In the genomic region with DNA sequence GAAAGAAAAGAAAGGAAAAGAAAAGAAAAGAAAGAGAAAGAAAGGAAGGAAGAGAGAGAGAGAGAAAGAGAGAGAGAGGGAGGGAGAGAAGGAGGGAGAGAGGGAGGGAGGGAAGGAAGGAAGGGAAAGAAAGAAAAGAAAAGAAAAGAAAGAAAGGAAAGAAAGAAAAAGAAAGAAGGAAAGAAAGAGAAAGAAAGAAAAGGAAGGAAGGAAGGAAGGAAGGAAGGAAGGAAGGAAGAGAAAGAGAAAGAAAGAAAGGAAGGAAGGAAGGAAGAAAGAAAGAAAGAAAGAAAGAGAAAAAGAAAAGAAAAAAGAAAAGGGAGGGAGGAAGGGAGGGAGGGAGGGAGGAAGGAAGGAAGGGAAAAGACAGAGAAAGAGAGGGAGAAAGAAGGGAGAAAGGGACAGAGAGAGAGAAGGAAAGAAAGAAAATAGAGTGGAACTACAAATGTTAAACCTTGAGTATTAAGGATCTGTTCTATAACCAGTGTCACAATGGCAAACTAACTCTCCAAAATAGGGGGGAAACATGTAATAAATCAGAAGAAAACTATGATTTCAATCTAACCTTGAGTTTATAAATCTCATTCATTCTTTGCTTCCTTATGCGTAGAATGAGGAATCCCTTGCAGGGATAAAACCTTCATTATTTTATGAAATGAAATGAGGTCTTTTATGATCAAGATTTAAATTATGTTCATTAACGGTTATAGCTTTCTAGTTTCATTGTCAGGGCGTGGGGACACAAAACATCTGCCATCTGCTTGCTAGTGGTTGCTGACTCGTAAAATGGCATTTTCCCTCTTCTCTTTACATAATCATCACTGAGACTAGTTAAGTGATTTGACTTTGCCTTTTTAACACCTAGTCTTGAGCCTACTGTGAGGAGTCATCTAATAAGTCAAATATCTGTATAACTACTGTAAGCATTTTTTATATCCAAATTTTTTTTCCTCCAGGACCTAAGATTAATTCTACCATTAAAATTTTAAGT, we compare ENCODE assay signal across 12 cellular contexts. TPM values are rescaled to one million over a fixed set of nuclear protein-coding genes. Genes with fewer than 3 reads are reported as not detected.
DNase-seq lines count a peak whose midpoint lies in the region; ATAC-seq and TF ChIP-seq lines count a peak whose summit lies in the region.
"Had no signal": no experiment of that assay in that cellular context is flagged by ENCODE, and none has a peak within 500 bp of the region (broad histone marks: within the 10 kb centered on the region; RNA-seq: fewer than 3 reads in every experiment).

No MANE protein-coding gene starts in this region.

- no peak for TF ChIP-seq EP300 in upper lobe of left lung (IDR thresholded peaks at IDR 0.05)

- H3K27ac ChIP-seq in epithelial cell of prostate, result peak overlapping the region; percentile 86
- no peak overlapping the region for H3K27ac ChIP-seq in upper lobe of left lung

- no peaks in the 10 kb centered on the region for H3K9me3 ChIP-seq in upper lobe of left lung

- no peak for TF ChIP-seq POLR2A in upper lobe of left lung (IDR thresholded peaks at IDR 0.05)

- TF ChIP-seq CTCF in upper lobe of left lung (IDR thresholded peaks at IDR 0.05), result no peak

- DNase-seq in stimulated activated CD4-positive, alpha-beta T cell treated with anti-CD3 and anti-CD28 coated beads, Interleukin-1b, Interleukin-23, amount 100 ng/mL, for 48 hours, result peak; percentile 8
- no peak for DNase-seq in stimulated activated CD4-positive, alpha-beta T cell treated with anti-CD3 and anti-CD28 coated beads, Interleukin-4, amount 100 ng/mL, for 4 hours
- DNase-seq in NCI-H524 (lab: John Stamatoyannopoulos, UW), result peak; percentile 28 to 81
- no peak for DNase-seq in epithelial cell of prostate (ENCODE audit: low read depth, low spot score)
- DNase-seq in 8988T, result no peak
- no peak for DNase-seq in upper lobe of left lung
- DNase-seq: activated CD4-positive, alpha-beta T cell treated with anti-CD3 and anti-CD28 coated beads for 1 hour; amygdala; CD8-positive, alpha-beta memory T cell; stimulated activated CD4-positive, alpha-beta T cell treated with anti-CD3 and anti-CD28 coated beads, Interleukin-4, amount 100 ng/mL, for 1 hour had no signal

- H3K27me3 ChIP-seq in upper lobe of left lung, result no peaks in the 10 kb centered on the region

- H3K36me3 ChIP-seq in upper lobe of left lung, result no peaks in the 10 kb centered on the region

- WGBS in upper lobe of left lung, 2 donors, result 64 to 66% methylated on average over 4 of the region's 4 CpGs

- no peak overlapping the region for H3K4me3 ChIP-seq in upper lobe of left lung

- no peaks in the 10 kb centered on the region for H3K4me1 ChIP-seq in upper lobe of left lung

- ATAC-seq in GM18520 (IDR thresholded peaks at IDR 0.05; ENCODE audit: unreplicated experiment), result no peak
- no peak for ATAC-seq in GM19397 (IDR thresholded peaks at IDR 0.05; ENCODE audit: unreplicated experiment)
- ATAC-seq in upper lobe of left lung (ENCODE audit: low FRiP score in 2 of 2), result no peak

RNA-seq across cellular contexts. Expression of a gene that starts 40.7 kb away (rescaled TPM):
- 100 to 1,000 TPM in 1 of 6 donors, 10 to 100 TPM in 5; 33.5 to 107 (median 73.1) TPM for total RNA-seq in upper lobe of left lung

Comparison
In these comparisons a context has a peak if more than half of its experiments do, and no peak if none do; other contexts are left out.
1. DNase-seq: peak in stimulated activated CD4-positive, alpha-beta T cell treated with anti-CD3 and anti-CD28 coated beads, Interleukin-1b, Interleukin-23, amount 100 ng/mL, for 48 hours (single experiment) and NCI-H524 (2 of 2); none in stimulated activated CD4-positive, alpha-beta T cell treated with anti-CD3 and anti-CD28 coated beads, Interleukin-4, amount 100 ng/mL, for 4 hours (0 of 2), epithelial cell of prostate (single experiment), 8988T (single experiment) and upper lobe of left lung (0 of 2).